8 cellular contexts compared by ENCODE assay signal in genomic region chr1:110209715-110210603, GRCh38. TPM values are rescaled to one million over a fixed set of nuclear protein-coding genes. Genes with fewer than 3 reads are reported as not detected.
DNase-seq lines count a peak whose midpoint lies in the region; ATAC-seq and TF ChIP-seq lines count a peak whose summit lies in the region.

Gene KCNC4, plus strand, starts transcription at chr1:110210314. Its CDS starts 1,186 bp downstream, at chr1:110211500.

- peak; percentile 87 for ATAC-seq in HG02798 (IDR thresholded peaks at IDR 0.05; ENCODE audit: poor library complexity, unreplicated experiment)
- ATAC-seq in aorta (ENCODE audit: low FRiP score) = peak; percentile 92

- H3K4me3 ChIP-seq in astrocyte of the cerebellum (ENCODE audit: low read depth, low read length) (peak within 1 kb of the TSS; percentile 43), hepatocyte (peak within 1 kb of the TSS; percentile 77), aorta (ENCODE audit: low read length in 2 of 2) (peak within 1 kb of the TSS; percentile 87 to 88)

- H3K27me3 ChIP-seq in hepatocyte (peaks cover 34% of the 10 kb centered on the region), aorta (ENCODE audit: control insufficient read depth in 1 of 2, insufficient read depth in 2 of 2, low read length in 1 of 2) (no peaks in the 10 kb centered on the region)

- no peaks in the 10 kb centered on the region for H3K9me2 ChIP-seq in hepatocyte (replicated peaks; ENCODE audit: insufficient read depth)

- DNase-seq in GM13976 (ENCODE audit: low spot score) (peak; percentile 92), NCI-H146 treated with DMSO at 0.1 percent for 48 hours (lab: John Stamatoyannopoulos, UW; ENCODE audit: unreplicated experiment) (peak; percentile 78), T1000 (lab: John Stamatoyannopoulos, UW) (peak; percentile 36), astrocyte of the cerebellum (ENCODE audit: low read depth) (no peak), hepatocyte (ENCODE audit: low spot score) (peak; percentile 81), retina (peak; percentile 79), aorta (peak; percentile 96 to 97)

- in situ Hi-C loops in GM13976 (cut with MboI; ENCODE audit: low sequenced_read_pairs, unreplicated experiment) = loop anchor here (5.0 to 10.0 kb wide), 2 partner anchors 102 to 245 kb away; partner anchors contain the start of gene PROK1
- in situ Hi-C loops in astrocyte of the cerebellum (cut with HindIII; ENCODE audit: low sequenced_read_pairs) = loop anchor here (5.0 kb wide), 1 partner anchor 62 kb away; no protein-coding TSS in a partner anchor

- WGBS in hepatocyte (ENCODE audit: low lambda C conversion rate, missing lambda C conversion rate) = 8% methylated on average over 15 of the region's 103 CpGs
- WGBS in aorta, 2 donors = 2 to 4% methylated on average over 44 to 103 of the region's 103 CpGs

- H4K20me1 ChIP-seq in hepatocyte (ENCODE audit: insufficient read depth, poor library complexity, severe bottlenecking) = no peaks in the 10 kb centered on the region

- no peak for TF ChIP-seq CTCF in GM13976 (IDR thresholded peaks at IDR 0.05; ENCODE audit: borderline replicate concordance, control extremely low read depth, extremely low read depth, insufficient read depth, missing control alignments)
- no peak for TF ChIP-seq CTCF in astrocyte of the cerebellum (IDR thresholded peaks at IDR 0.05; ENCODE audit: low read depth, low read length, missing control alignments)
- no peak for TF ChIP-seq CTCF in hepatocyte (IDR thresholded peaks at IDR 0.05; ENCODE audit: poor library complexity)

- intact Hi-C loops in aorta (cut with DNase I) = loop anchor here in 1 of 2 donors (1.0 to 10.0 kb wide), 3 partner anchors 102 to 285 kb away; partner anchors contain the start of gene LAMTOR5

- H3K4me2 ChIP-seq in hepatocyte = peak within 1 kb of the TSS; percentile 99

- H3K36me3 ChIP-seq in hepatocyte (replicated peaks; ENCODE audit: insufficient read depth, low read depth) = no peaks in the 10 kb centered on the region
- no peaks in the 10 kb centered on the region for H3K36me3 ChIP-seq in aorta (ENCODE audit: control insufficient read depth in 1 of 2, insufficient read depth in 2 of 2, low read length in 1 of 2)

- no peaks in the 10 kb centered on the region for H3K79me2 ChIP-seq in hepatocyte

- peaks cover 14% of the 10 kb centered on the region for H3K4me1 ChIP-seq in hepatocyte (ENCODE audit: insufficient read depth)
- no peaks in the 10 kb centered on the region for H3K4me1 ChIP-seq in aorta (ENCODE audit: control insufficient read depth in 1 of 2, insufficient read depth in 2 of 2, low read length in 2 of 2)

- H3K27ac ChIP-seq in hepatocyte (peak within 1 kb of the TSS; percentile 15), aorta (ENCODE audit: low read depth in 1 of 2, low read length in 2 of 2) (peak within 1 kb of the TSS; percentile 32 to 85)

- peak within 1 kb of the TSS; percentile 79 for H2AFZ ChIP-seq in hepatocyte

- no peaks in the 10 kb centered on the region for H3K9me3 ChIP-seq in hepatocyte (ENCODE audit: low read depth)
- H3K9me3 ChIP-seq in aorta (ENCODE audit: control insufficient read depth, low read length) = no peaks in the 10 kb centered on the region

RNA-seq across cellular contexts. Expression of gene KCNC4, which starts in this region (rescaled TPM):
- 1.3 and 2.1 TPM in 2 replicates for total RNA-seq in hepatocyte
- polyA plus RNA-seq in hepatocyte = 4.6 and 4.8 TPM in 2 replicates
- 10 to 100 TPM; 18.2 to 22.6 TPM for total RNA-seq in aorta
- 1 to 10 TPM in 1 of 2 donors, under 1 TPM in 1; 0.75 to 4.8 TPM for polyA plus RNA-seq in aorta
